21 cellular contexts compared by ENCODE assay signal in genomic region chr6:154440422-154441043, GRCh38.
DNase-seq lines count a peak whose midpoint lies in the region; ATAC-seq, FAIRE-seq and TF ChIP-seq lines count a peak whose summit lies in the region.
"Had no signal": no experiment of that assay in that cellular context is flagged by ENCODE, and none has a peak within 500 bp of the region (broad histone marks: within the 10 kb centered on the region; RNA-seq: fewer than 3 reads in every experiment).

No MANE protein-coding gene starts in this region.

- no peaks in the 10 kb centered on the region for H3K27me3 ChIP-seq in Caco-2 (replicated peaks; ENCODE audit: control insufficient read depth, insufficient read depth, low read length)
- H3K27me3 ChIP-seq in hepatocyte = no peaks in the 10 kb centered on the region
- no peaks in the 10 kb centered on the region for H3K27me3 ChIP-seq in right lobe of liver

- H3K27ac Mint-ChIP-seq in Caco-2 (ENCODE audit: unreplicated experiment) = peak overlapping the region; percentile 86
- H3K27ac Mint-ChIP-seq: B cell, CD14-positive monocyte had no signal

- CTCF ChIA-PET in Caco-2 (lab: Charles Lee) = interaction anchor here (0.5 kb wide), 1 partner anchor 220 kb away, joined by 3 read pairs; no protein-coding TSS in a partner anchor

- POLR2A ChIA-PET in Caco-2 (lab: Charles Lee) = interaction anchor here (0.6 kb wide), 1 partner anchor 338 kb away, joined by 5 read pairs; no protein-coding TSS in a partner anchor

- H3K36me3 ChIP-seq in Caco-2 (ENCODE audit: control insufficient read depth, insufficient read depth, low read length) = peaks cover 1% of the 10 kb centered on the region; the same call in 1 of the 2 replicates
- no peaks in the 10 kb centered on the region for H3K36me3 ChIP-seq in hepatocyte (replicated peaks; ENCODE audit: insufficient read depth, low read depth)
- no peaks in the 10 kb centered on the region for H3K36me3 ChIP-seq in right lobe of liver

- H3K79me2 ChIP-seq in hepatocyte = peaks cover 66% of the 10 kb centered on the region

- H3K4me3 Mint-ChIP-seq in Caco-2 (ENCODE audit: unreplicated experiment) = peak overlapping the region; percentile 12
- H3K4me3 Mint-ChIP-seq: B cell, CD14-positive monocyte had no signal

- peak overlapping the region; percentile 3 for H3K27ac ChIP-seq in hepatocyte
- H3K27ac ChIP-seq in right lobe of liver = peak overlapping the region; percentile 81 to 94 (median 93)

- no peak overlapping the region for H3K4me2 ChIP-seq in hepatocyte
- H3K4me2 ChIP-seq: SK-N-SH had no signal

- TF ChIP-seq POLR2A in right lobe of liver (IDR thresholded peaks at IDR 0.05) = no peak

- H3K27me3 Mint-ChIP-seq in Caco-2 (ENCODE audit: insufficient read depth, unreplicated experiment) = no peaks in the 10 kb centered on the region

- H3K9me3 ChIP-seq in Caco-2 (no peaks in the 10 kb centered on the region), hepatocyte (ENCODE audit: low read depth) (no peaks in the 10 kb centered on the region), right lobe of liver (no peaks in the 10 kb centered on the region)
- H3K9me3 ChIP-seq: SK-N-SH had no signal

- H3K4me1 Mint-ChIP-seq in Caco-2 (ENCODE audit: low read depth, unreplicated experiment) = peaks cover 36% of the 10 kb centered on the region
- H3K4me1 Mint-ChIP-seq: B cell, CD14-positive monocyte had no signal

- H3K9me3 Mint-ChIP-seq in Caco-2 (ENCODE audit: unreplicated experiment) = no peaks in the 10 kb centered on the region

- H4K20me1 ChIP-seq in hepatocyte (ENCODE audit: insufficient read depth, poor library complexity, severe bottlenecking) = peaks cover 3% of the 10 kb centered on the region

- peaks cover 58% of the 10 kb centered on the region for H3K36me3 Mint-ChIP-seq in Caco-2 (ENCODE audit: insufficient read depth, unreplicated experiment)
- H3K36me3 Mint-ChIP-seq: CD14-positive monocyte had no signal

- H3K4me1 ChIP-seq in Caco-2 (peaks cover 46% of the 10 kb centered on the region), hepatocyte (ENCODE audit: insufficient read depth) (no peaks in the 10 kb centered on the region), right lobe of liver (peaks cover 0 to 46% (median 14%) of the 10 kb centered on the region in 4 donors)

- intact Hi-C loops in Caco-2 (cut with micrococcal nuclease; ENCODE audit: unreplicated experiment) = loop anchor here (1.0 to 2.0 kb wide), 2 partner anchors 58 to 70 kb away; partner anchors contain the start of gene CNKSR3
- intact Hi-C loops in right lobe of liver (cut with DNase I) = no loop called here

- no peaks in the 10 kb centered on the region for H3K9me2 ChIP-seq in hepatocyte (replicated peaks; ENCODE audit: insufficient read depth)
- H3K9me2 ChIP-seq: SK-N-SH had no signal

- WGBS in hepatocyte (ENCODE audit: low lambda C conversion rate, missing lambda C conversion rate) = 82% methylated on average over 1 of the region's 1 CpG
- WGBS in right lobe of liver (ENCODE audit: insufficient coverage, low coverage, low lambda C conversion rate, missing lambda C conversion rate) = 77% methylated on average over 1 of the region's 1 CpG

- H3K4me3 ChIP-seq in Caco-2 (ENCODE audit: low read depth, low read length) (no peak overlapping the region), hepatocyte (no peak overlapping the region), right lobe of liver (peak overlapping the region; percentile 6 to 47 (median 17))
- H3K4me3 ChIP-seq: GM12878 had no signal

- no peak overlapping the region for H2AFZ ChIP-seq in hepatocyte

- peak; percentile 83 for FAIRE-seq in GM19239 (lab: Jason Lieb, UNC)
- FAIRE-seq: A204.1, GM12878 had no signal

- BruUV-seq in Caco-2 (replicated peaks; lab: Mats Ljungman, UMichigan) = no TSS peak

- peak; percentile 37 to 56 (median 48) for ATAC-seq in right lobe of liver
- ATAC-seq in HG03097 (IDR thresholded peaks at IDR 0.05; ENCODE audit: low FRiP score, unreplicated experiment) = no peak
- ATAC-seq: GM12878 had no signal

- no peak for DNase-seq in Caco-2
- no peak for DNase-seq in GM19239 (ENCODE audit: insufficient read length, low spot score)
- no peak for DNase-seq in hepatocyte (ENCODE audit: low spot score)
- no peak for DNase-seq in right lobe of liver
- DNase-seq in NCI-H2171 treated with DMSO at 0.1 percent for 48 hours (lab: John Stamatoyannopoulos, UW) = no peak
- no peak for DNase-seq in GDM1 (lab: John Stamatoyannopoulos, UW)
- no peak for DNase-seq in GM03348 (ENCODE audit: low spot score)
- DNase-seq: DMS79, HCEC 1CT, NCI-H1092, NCI-H1436, NCI-H187 treated with DMSO at 0.1 percent for 48 hours, NCI-H2107, NCI-H69, SIG-M5, SK-N-SH had no signal

- TF ChIP-seq CTCF in Caco-2 (IDR thresholded peaks at IDR 0.05; ENCODE audit: insufficient read depth in 1 of 2, low read depth in 1 of 2, low read length in 1 of 2, severe bottlenecking in 1 of 2, unreplicated experiment in 1 of 2) (no peak), hepatocyte (IDR thresholded peaks at IDR 0.05; ENCODE audit: poor library complexity) (no peak), right lobe of liver (IDR thresholded peaks at IDR 0.05) (no peak)

Comparison
In these comparisons a context has a peak if more than half of its experiments do, and no peak if none do; other contexts are left out.
1. H3K4me3 ChIP-seq: peak in right lobe of liver (3 of 3); none in Caco-2 (single experiment) and hepatocyte (single experiment).